ENCODE assay signal across 22 cellular contexts in genomic region chr1:240098534-240098933, GRCh38. TPM values are rescaled to one million over a fixed set of nuclear protein-coding genes. Genes with fewer than 3 reads are reported as not detected.
DNase-seq lines count a peak whose midpoint lies in the region; FAIRE-seq and TF ChIP-seq lines count a peak whose summit lies in the region.
"Had no signal": no experiment of that assay in that cellular context is flagged by ENCODE, and none has a peak within 500 bp of the region (broad histone marks: within the 10 kb centered on the region; RNA-seq: fewer than 3 reads in every experiment).

No MANE protein-coding gene starts in this region.

- peaks cover 3% of the 10 kb centered on the region; the same call in 1 of the 2 replicates for H3K36me3 ChIP-seq in GM23248 (ENCODE audit: low read depth)
- no peaks in the 10 kb centered on the region for H3K36me3 ChIP-seq in astrocyte (ENCODE audit: insufficient read depth, low read length)
- no peaks in the 10 kb centered on the region for H3K36me3 ChIP-seq in osteoblast (ENCODE audit: insufficient read depth, low read length)
- H3K36me3 ChIP-seq in SJCRH30: no peaks in the 10 kb centered on the region
- peaks cover 52% of the 10 kb centered on the region for H3K36me3 ChIP-seq in MG63

- in situ Hi-C loops in GM23248 (cut with MboI): no loop called here

- no peak for TF ChIP-seq CTCF in astrocyte (IDR thresholded peaks at IDR 0.05; ENCODE audit: insufficient read depth, low read depth, low read length)
- TF ChIP-seq CTCF in osteoblast (IDR thresholded peaks at IDR 0.05; ENCODE audit: extremely low read depth, low read depth, low read length): no peak

- no peak overlapping the region for H3K4me3 Mint-ChIP-seq in astrocyte (ENCODE audit: unreplicated experiment)
- H3K4me3 Mint-ChIP-seq: CD8-positive, alpha-beta memory T cell; H9; IgD-negative memory B cell had no signal

- H3F3A ChIP-seq in GM23248 (ENCODE audit: insufficient read depth): peaks cover 39% of the 10 kb centered on the region

- no peaks in the 10 kb centered on the region for H3K9me3 Mint-ChIP-seq in astrocyte (ENCODE audit: unreplicated experiment)
- H3K9me3 Mint-ChIP-seq: H9 had no signal

- H3K4me1 ChIP-seq in GM23248 (ENCODE audit: insufficient read depth) (peaks cover 79% of the 10 kb centered on the region), astrocyte (ENCODE audit: insufficient read depth, low read length) (peaks cover 32% of the 10 kb centered on the region), osteoblast (ENCODE audit: insufficient read depth, low read length) (peaks cover 51% of the 10 kb centered on the region), SJCRH30 (no peaks in the 10 kb centered on the region)

- no peaks in the 10 kb centered on the region for H3K9me3 ChIP-seq in GM23248 (ENCODE audit: low read depth)
- no peaks in the 10 kb centered on the region for H3K9me3 ChIP-seq in astrocyte (ENCODE audit: insufficient read depth, low read depth, low read length)
- no peaks in the 10 kb centered on the region for H3K9me3 ChIP-seq in osteoblast (ENCODE audit: low read depth, low read length)
- H3K9me3 ChIP-seq in SJCRH30 (replicated peaks): no peaks in the 10 kb centered on the region
- H3K9me3 ChIP-seq in MG63: no peaks in the 10 kb centered on the region
- H3K9me3 ChIP-seq: SJSA1 had no signal

- H3K27ac ChIP-seq in GM23248 (no peak overlapping the region), astrocyte (ENCODE audit: low read depth, low read length) (no peak overlapping the region), osteoblast (ENCODE audit: low read depth, low read length) (no peak overlapping the region), SJCRH30 (no peak overlapping the region)
- H3K27ac ChIP-seq: HL-60, SJSA1 had no signal

- H3K9ac ChIP-seq in GM23248: no peak overlapping the region
- H3K9ac ChIP-seq in astrocyte (ENCODE audit: low read length): no peak overlapping the region

- no peaks in the 10 kb centered on the region for H3K27me3 Mint-ChIP-seq in astrocyte (ENCODE audit: low read depth, unreplicated experiment)

- DNase-seq in A172 (ENCODE audit: low spot score) (peak; percentile 76), GM23248 (no peak), astrocyte (ENCODE audit: low read depth) (peak; percentile 39), osteoblast (ENCODE audit: insufficient read length, low spot score, missing footprints) (peak; percentile 5), COLO829 (ENCODE audit: low spot score) (no peak), SJCRH30 (no peak), MG63 (no peak)
- DNase-seq: C1 segment of cervical spinal cord; CD8-positive, alpha-beta memory T cell; GF-D8; H9; Karpas-422; MM.1S; NCI-H1105; NCI-H1694; NCI-H2227 treated with DMSO at 0.1 percent for 48 hours; NCI-H510A treated with DMSO at 0.1 percent for 48 hours; SW 1271 had no signal

- H3K4me1 Mint-ChIP-seq in astrocyte (ENCODE audit: low read depth, unreplicated experiment): peaks cover 18% of the 10 kb centered on the region
- H3K4me1 Mint-ChIP-seq: CD8-positive, alpha-beta memory T cell had no signal

- H4K20me1 ChIP-seq in GM23248 (ENCODE audit: insufficient read depth) (no peaks in the 10 kb centered on the region; the same call in 1 of the 2 replicates), astrocyte (ENCODE audit: insufficient read depth, low read length) (no peaks in the 10 kb centered on the region), osteoblast (ENCODE audit: insufficient read depth, low read length) (peaks cover 6% of the 10 kb centered on the region)

- no peak for FAIRE-seq in astrocyte (lab: Jason Lieb, UNC)

- H3K36me3 Mint-ChIP-seq in astrocyte (ENCODE audit: low read depth, unreplicated experiment): no peaks in the 10 kb centered on the region
- H3K36me3 Mint-ChIP-seq: CD8-positive, alpha-beta memory T cell had no signal

- no peak overlapping the region for H3K27ac Mint-ChIP-seq in astrocyte (ENCODE audit: unreplicated experiment)
- H3K27ac Mint-ChIP-seq: CD8-positive, alpha-beta memory T cell; H9; IgD-negative memory B cell had no signal

- H3K27me3 ChIP-seq in GM23248 (replicated peaks; ENCODE audit: insufficient read depth) (no peaks in the 10 kb centered on the region), astrocyte (ENCODE audit: insufficient read depth, low read length) (no peaks in the 10 kb centered on the region), osteoblast (ENCODE audit: insufficient read depth, low read length) (no peaks in the 10 kb centered on the region), SJCRH30 (no peaks in the 10 kb centered on the region), MG63 (no peaks in the 10 kb centered on the region)

- WGBS in GM23248 (ENCODE audit: low coverage in 1 of 2, low lambda C conversion rate in 2 of 2, missing lambda C conversion rate in 2 of 2), 2 experiments: 92 to 93% methylated on average over 6 of the region's 6 CpGs

- H3K4me2 ChIP-seq in GM23248 (ENCODE audit: unreplicated experiment) (peak overlapping the region; percentile 80), astrocyte (ENCODE audit: low read length) (no peak overlapping the region), osteoblast (ENCODE audit: insufficient read depth, low read length) (peak overlapping the region; percentile 49)

- no peak overlapping the region for H2AFZ ChIP-seq in GM23248
- H2AFZ ChIP-seq in astrocyte (ENCODE audit: low read depth, low read length): no peak overlapping the region
- H2AFZ ChIP-seq in osteoblast (ENCODE audit: low read length): no peak overlapping the region

- H3K79me2 ChIP-seq in GM23248 (ENCODE audit: insufficient read depth): peaks cover 96% of the 10 kb centered on the region
- peaks cover 27% of the 10 kb centered on the region for H3K79me2 ChIP-seq in astrocyte (ENCODE audit: insufficient read depth, low read length)
- H3K79me2 ChIP-seq in osteoblast (ENCODE audit: insufficient read depth, low read length): peaks cover 79% of the 10 kb centered on the region

- no peak overlapping the region for H3K4me3 ChIP-seq in GM23248
- no peak overlapping the region for H3K4me3 ChIP-seq in astrocyte (ENCODE audit: insufficient read depth, low read depth, low read length)
- H3K4me3 ChIP-seq in osteoblast (ENCODE audit: insufficient read depth, low read length): no peak overlapping the region
- H3K4me3 ChIP-seq in SJCRH30: no peak overlapping the region
- no peak overlapping the region for H3K4me3 ChIP-seq in MG63
- H3K4me3 ChIP-seq: SJSA1 had no signal

- H3K9me2 ChIP-seq in GM23248 (ENCODE audit: insufficient read depth): no peaks in the 10 kb centered on the region

RNA-seq across cellular contexts. Expression of gene FMN2, which starts 6.9 kb away (rescaled TPM):
- 5.1 and 8.8 TPM in 2 replicates for total RNA-seq in A172 (2014; rRNA removed; shearing (Covaris generic))
- total RNA-seq in GM23248 (2014; rRNA removed; shearing (Covaris generic)): 114 and 141 TPM in 2 replicates
- 72.8 and 78.2 TPM in 2 replicates for polyA plus RNA-seq in GM23248 (2016; fragmentation: Nextera tagmentation; extraction: Ambion mirVana)
- total RNA-seq in astrocyte: 2.1 and 2.4 TPM in 2 replicates
- total RNA-seq in osteoblast: 9.7 and 11.2 TPM in 2 replicates
- not detected in 2 replicates for total RNA-seq in SJCRH30 (2014; rRNA removed; shearing (Covaris generic))
- 15.6 and 15.7 TPM in 2 replicates for total RNA-seq in MG63 (2014; rRNA removed; shearing (Covaris generic); ENCODE audit: low replicate concordance)
- total RNA-seq: A673; CD8-positive, alpha-beta memory T cell had no signal
- polyA plus RNA-seq: CD8-positive, alpha-beta memory T cell; IgD-negative memory B cell had no signal

Comparison
In these comparisons a context has a peak if more than half of its experiments do, and no peak if none do; other contexts are left out.
1. DNase-seq: peak in A172 (single experiment), astrocyte (single experiment) and osteoblast (single experiment); none in GM23248 (single experiment), COLO829 (single experiment), SJCRH30 (0 of 2) and MG63 (single experiment).